ENCODE assay signal across 9 cellular contexts in the genomic region with DNA sequence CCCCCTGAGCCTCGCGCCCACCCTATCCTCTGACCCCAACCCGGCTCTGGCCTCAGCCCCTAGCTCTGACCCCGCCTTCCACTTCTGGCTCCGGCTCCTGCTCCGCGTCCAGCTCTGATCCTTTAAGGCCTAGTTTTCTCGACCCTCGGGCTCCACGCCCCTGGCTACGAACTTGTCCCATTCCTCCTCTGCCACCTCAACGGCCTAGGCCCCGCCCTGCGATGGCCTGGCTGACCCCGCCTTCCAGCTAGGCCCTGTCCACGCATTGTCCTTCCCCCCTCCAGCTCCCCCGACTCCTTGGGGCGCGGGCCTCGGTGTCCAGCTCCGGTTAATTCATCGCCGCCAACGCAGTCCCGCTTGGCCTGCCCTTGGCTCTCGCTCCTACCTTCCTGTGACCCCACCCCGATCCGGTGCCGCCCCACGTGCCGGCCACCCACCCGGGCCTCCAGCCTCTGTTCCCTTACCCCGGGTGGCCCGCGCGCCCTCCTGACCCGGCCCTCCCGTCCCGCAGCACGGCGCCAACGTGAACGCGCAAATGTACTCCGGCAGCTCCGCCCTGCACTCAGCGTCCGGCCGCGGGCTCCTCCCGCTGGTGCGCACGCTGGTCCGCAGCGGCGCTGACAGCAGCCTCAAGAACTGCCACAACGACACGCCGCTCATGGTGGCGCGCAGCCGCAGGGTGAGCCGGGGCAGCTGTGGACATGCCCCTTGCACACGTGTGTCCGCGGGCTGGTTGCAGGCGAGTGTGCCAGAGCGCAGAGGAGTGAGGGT. TPM values are rescaled to one million over a fixed set of nuclear protein-coding genes. Genes with fewer than 3 reads are reported as not detected.
DNase-seq lines count a peak whose midpoint lies in the region; ATAC-seq and TF ChIP-seq lines count a peak whose summit lies in the region.
"Had no signal": no experiment of that assay in that cellular context is flagged by ENCODE, and none has a peak within 500 bp of the region (broad histone marks: within the 10 kb centered on the region; RNA-seq: fewer than 3 reads in every experiment).

No MANE protein-coding gene starts in this region.

- peaks cover 0 to 61% of the 10 kb centered on the region in 2 donors for H3K36me3 ChIP-seq in gastroesophageal sphincter

- peak overlapping the region; percentile 67 for H3K27ac Mint-ChIP-seq in neural crest cell (ENCODE audit: unreplicated experiment)

- 5 to 17% methylated on average over 18 to 21 of the region's 68 CpGs for WGBS in gastroesophageal sphincter (ENCODE audit: low coverage in 1 of 2), 2 donors

- TF ChIP-seq CTCF in RWPE1 (conservative IDR thresholded peaks at IDR 0.05; ENCODE audit: low read depth) (no peak), gastroesophageal sphincter (IDR thresholded peaks at IDR 0.05) (peak in 3 of 4 experiments; percentile 24 to 72 (median 38)), neural crest cell (conservative IDR thresholded peaks at IDR 0.05) (no peak)

- H3K9me3 Mint-ChIP-seq in neural crest cell: no peaks in the 10 kb centered on the region

- H3K4me3 Mint-ChIP-seq in neural crest cell: peak overlapping the region; percentile 90

- TF ChIP-seq POLR2A in gastroesophageal sphincter (IDR thresholded peaks at IDR 0.05): no peak

- no peaks in the 10 kb centered on the region for H3K36me3 Mint-ChIP-seq in neural crest cell (ENCODE audit: low read depth)

- DNase-seq in AG08396 (ENCODE audit: low spot score): peak; percentile 77
- no peak for DNase-seq in RWPE1 (ENCODE audit: low spot score)
- peak; percentile 62 for DNase-seq in neural crest cell (ENCODE audit: low read depth, low spot score)
- no peak for DNase-seq in NOMO-1 treated with dmso at 0.1 percent for 144 hours (lab: John Stamatoyannopoulos, UW; ENCODE audit: unreplicated experiment)
- no peak for DNase-seq in HT-29 (ENCODE audit: low spot score)

- H3K4me3 ChIP-seq in gastroesophageal sphincter: peak overlapping the region; percentile 40 to 61

- no peaks in the 10 kb centered on the region for H3K9me3 ChIP-seq in gastroesophageal sphincter

- H3K27me3 Mint-ChIP-seq in neural crest cell (ENCODE audit: low read depth): peaks cover 64% of the 10 kb centered on the region

- no peak for TF ChIP-seq EP300 in gastroesophageal sphincter (IDR thresholded peaks at IDR 0.05)

- H3K27ac ChIP-seq in RWPE1: peak overlapping the region; percentile 100
- peak overlapping the region; percentile 41 to 93 (median 89) for H3K27ac ChIP-seq in gastroesophageal sphincter

- ATAC-seq in gastroesophageal sphincter (peak; percentile 63), GM21447 (IDR thresholded peaks at IDR 0.05; ENCODE audit: unreplicated experiment) (no peak), HG02852 (IDR thresholded peaks at IDR 0.05; ENCODE audit: unreplicated experiment) (no peak)

- H3K4me1 Mint-ChIP-seq in neural crest cell: peaks cover 23% of the 10 kb centered on the region

- CTCF ChIA-PET in RWPE1 (lab: Yijun Ruan, JAX): interaction anchor here (2.0 kb wide), 1 partner anchor 34 kb away, joined by 9 read pairs; no protein-coding TSS in a partner anchor

- peaks cover 0 to 72% (median 44%) of the 10 kb centered on the region in 3 donors for H3K4me1 ChIP-seq in gastroesophageal sphincter

- no peaks in the 10 kb centered on the region for H3K27me3 ChIP-seq in gastroesophageal sphincter

- POLR2A ChIA-PET in RWPE1 (lab: Yijun Ruan, JAX; ENCODE audit: low non-redundant PET): interaction anchor here (0.7 kb wide), 1 partner anchor 21 kb away, joined by 4 read pairs; no protein-coding TSS in a partner anchor

RNA-seq across cellular contexts. Expression of gene BCL3, which starts 9.4 kb away (rescaled TPM):
- total RNA-seq in gastroesophageal sphincter (10 to 100 TPM; 13.2 to 37.7 (median 16.4) TPM), neural crest cell (2.2 TPM in 2 replicates)
- 39.1 and 50.6 TPM in 2 replicates for total RNA-seq in HT-29 (2014; rRNA removed; shearing (Covaris generic))

RNA-seq across cellular contexts. Expression of gene CBLC, which starts 19.8 kb away (rescaled TPM):
- total RNA-seq in gastroesophageal sphincter: 1 to 10 TPM in 1 of 4 donors, under 1 TPM in 1, not detected in 2; 0.93 to 1.0 TPM
- total RNA-seq in neural crest cell: not detected in 2 replicates
- total RNA-seq in HT-29 (2014; rRNA removed; shearing (Covaris generic)): 79.7 and 93.2 TPM in 2 replicates

RNA-seq across cellular contexts. Expression of gene BCAM, which starts 51.0 kb away (rescaled TPM):
- 10 to 100 TPM; 24.1 to 52.7 (median 36.9) TPM for total RNA-seq in gastroesophageal sphincter
- 5.3 and 5.5 TPM in 2 replicates for total RNA-seq in neural crest cell
- total RNA-seq in HT-29 (2014; rRNA removed; shearing (Covaris generic)): 150 and 201 TPM in 2 replicates

RNA-seq across cellular contexts. Expression of gene CEACAM16, which starts 59.0 kb away (rescaled TPM):
- total RNA-seq in gastroesophageal sphincter (not detected), neural crest cell (not detected in 2 replicates)
- total RNA-seq in HT-29 (2014; rRNA removed; shearing (Covaris generic)): not detected in 2 replicates
- total RNA-seq: lower leg skin had no signal

Comparison
In these comparisons a context has a peak if more than half of its experiments do, and no peak if none do; other contexts are left out.
1. DNase-seq: peak in AG08396 (single experiment) and neural crest cell (single experiment); none in RWPE1 (single experiment), NOMO-1 treated with dmso at 0.1 percent for 144 hours (single experiment) and HT-29 (single experiment).
2. CTCF ChIP-seq: peak in gastroesophageal sphincter (3 of 4); none in RWPE1 (single experiment) and neural crest cell (single experiment).
3. RNA of gene CBLC, which starts 19.8 kb away (total RNA-seq): 79.7 to 93.2 TPM in HT-29; 0.93 to 1.0 TPM in gastroesophageal sphincter and not detected in neural crest cell; every median in the first group is over 10 times any median in the second.